13 cellular contexts compared by ENCODE assay signal in genomic region chr10:114337510-114338462, GRCh38.
DNase-seq lines count a peak whose midpoint lies in the region; ATAC-seq and TF ChIP-seq lines count a peak whose summit lies in the region.
"Had no signal": no experiment of that assay in that cellular context is flagged by ENCODE, and none has a peak within 500 bp of the region (broad histone marks: within the 10 kb centered on the region; RNA-seq: fewer than 3 reads in every experiment).

No MANE protein-coding gene starts in this region.

- no peaks in the 10 kb centered on the region for H3K36me3 Mint-ChIP-seq in GM23338 (ENCODE audit: low read depth)
- no peaks in the 10 kb centered on the region for H3K36me3 Mint-ChIP-seq in natural killer cell treated with Interleukin-12 subunit alpha and Interleukin-12 subunit beta and Interleukin-15 and Interleukin-18, amount 100 ng/mL, for 72 hours
- no peaks in the 10 kb centered on the region for H3K36me3 Mint-ChIP-seq in osteocyte (ENCODE audit: unreplicated experiment)

- H3K27ac Mint-ChIP-seq in GM23338 (no peak overlapping the region), osteocyte (ENCODE audit: unreplicated experiment) (no peak overlapping the region)
- peak overlapping the region in 1 of 2 donors; percentile 82 for H3K27ac Mint-ChIP-seq in natural killer cell treated with Interleukin-12 subunit alpha and Interleukin-12 subunit beta and Interleukin-15 and Interleukin-18, amount 100 ng/mL, for 72 hours

- CTCF ChIA-PET in GM10248 (lab: Yijun Ruan, JAX) = interaction anchor here (1.0 to 2.5 kb wide), 3 partner anchors 10 to 50 kb away, joined by 3 to 10 read pairs (median 3); no protein-coding TSS in a partner anchor

- no peaks in the 10 kb centered on the region for H3K79me2 ChIP-seq in GM23338 (replicated peaks; ENCODE audit: insufficient read depth)

- H3K9me3 Mint-ChIP-seq in GM23338 (no peaks in the 10 kb centered on the region), osteocyte (ENCODE audit: unreplicated experiment) (no peaks in the 10 kb centered on the region)
- H3K9me3 Mint-ChIP-seq in natural killer cell treated with Interleukin-12 subunit alpha and Interleukin-12 subunit beta and Interleukin-15 and Interleukin-18, amount 100 ng/mL, for 72 hours = no peaks in the 10 kb centered on the region

- H3K4me1 ChIP-seq in GM23338 (ENCODE audit: insufficient read depth) = peaks cover 13% of the 10 kb centered on the region

- ATAC-seq in GM23338 (peak; percentile 87), HG02588 (IDR thresholded peaks at IDR 0.05; ENCODE audit: unreplicated experiment) (no peak), HG02678 (IDR thresholded peaks at IDR 0.05; ENCODE audit: unreplicated experiment) (no peak)
- peak; percentile 82 to 91 for ATAC-seq in natural killer cell treated with Interleukin-12 subunit alpha and Interleukin-12 subunit beta and Interleukin-15 and Interleukin-18, amount 100 ng/mL, for 72 hours

- H3F3A ChIP-seq in GM23338 (replicated peaks; ENCODE audit: low read depth) = no peaks in the 10 kb centered on the region

- H3K4me1 Mint-ChIP-seq in GM23338 (peaks cover 43% of the 10 kb centered on the region), osteocyte (ENCODE audit: unreplicated experiment) (peaks cover 7% of the 10 kb centered on the region)
- peaks cover 19 to 30% of the 10 kb centered on the region in 2 donors for H3K4me1 Mint-ChIP-seq in natural killer cell treated with Interleukin-12 subunit alpha and Interleukin-12 subunit beta and Interleukin-15 and Interleukin-18, amount 100 ng/mL, for 72 hours (ENCODE audit: low read depth in 2 of 2)

- no peaks in the 10 kb centered on the region for H3K27me3 ChIP-seq in GM23338 (ENCODE audit: insufficient read depth)

- DNase-seq in GM10248 (ENCODE audit: extremely low spot score) (peak; percentile 39), GM23338 (ENCODE audit: low spot score) (peak; percentile 73), astrocyte of the hippocampus (ENCODE audit: low read depth, low spot score) (peak; percentile 58), osteocyte (ENCODE audit: extremely low spot score, unreplicated experiment) (no peak), T-helper 9 cell (no peak)
- peak; percentile 76 for DNase-seq in natural killer cell treated with Interleukin-12 subunit alpha and Interleukin-12 subunit beta and Interleukin-15 and Interleukin-18, amount 100 ng/mL, for 72 hours (ENCODE audit: low spot score)
- DNase-seq: activated CD4-positive, alpha-beta T cell treated with anti-CD3 and anti-CD28 coated beads for 1 hour; erythroblast; MV-4-11; NCI-H510A had no signal

- H3K27me3 Mint-ChIP-seq in GM23338 (ENCODE audit: insufficient read depth, low read depth, poor library complexity) (peaks cover 8% of the 10 kb centered on the region), osteocyte (ENCODE audit: unreplicated experiment) (no peaks in the 10 kb centered on the region)
- peaks cover 5 to 6% of the 10 kb centered on the region in 2 donors for H3K27me3 Mint-ChIP-seq in natural killer cell treated with Interleukin-12 subunit alpha and Interleukin-12 subunit beta and Interleukin-15 and Interleukin-18, amount 100 ng/mL, for 72 hours

- TF ChIP-seq CTCF in GM10248 (IDR thresholded peaks at IDR 0.05; ENCODE audit: control extremely low read depth, extremely low read depth, low read depth, missing control alignments) (no peak), GM23338 (conservative IDR thresholded peaks at IDR 0.05; ENCODE audit: low read depth in 2 of 2) (0 out of 4 replicates have a peak, but pooled peaks have one; percentile 12), osteocyte (IDR thresholded peaks at IDR 0.05) (no peak)

- H3K27ac ChIP-seq in GM23338 (ENCODE audit: low read depth) = no peak overlapping the region
- H3K27ac ChIP-seq: neutrophil had no signal

- peak overlapping the region; percentile 29; the same call in 1 of the 3 replicates for H3K4me3 Mint-ChIP-seq in GM23338
- H3K4me3 Mint-ChIP-seq in natural killer cell treated with Interleukin-12 subunit alpha and Interleukin-12 subunit beta and Interleukin-15 and Interleukin-18, amount 100 ng/mL, for 72 hours = peak overlapping the region; percentile 15
- no peak overlapping the region for H3K4me3 Mint-ChIP-seq in osteocyte (ENCODE audit: unreplicated experiment)

- no peak overlapping the region for H2AFZ ChIP-seq in GM23338

- no peaks in the 10 kb centered on the region for H3K9me2 ChIP-seq in GM23338 (ENCODE audit: insufficient read depth)

- H3K4me3 ChIP-seq in GM23338 = no peak overlapping the region

- H4K20me1 ChIP-seq in GM23338 (replicated peaks; ENCODE audit: insufficient read depth) = no peaks in the 10 kb centered on the region

- no peak overlapping the region for H3K4me2 ChIP-seq in GM23338

- no peaks in the 10 kb centered on the region for H3K36me3 ChIP-seq in GM23338 (ENCODE audit: insufficient read depth)
- H3K36me3 ChIP-seq: neutrophil had no signal

- POLR2A ChIA-PET in GM10248 (lab: Yijun Ruan, JAX) = no interaction called here

TF ChIP-seq in GM23338, 12 proteins besides CTCF, POLR2A, EP300 and RAD21:
- TF ChIP-seq EZH2phosphoT487 (IDR thresholded peaks at IDR 0.05; ENCODE audit: unreplicated experiment) (no peak), ZNF114 (CRISPR knock-in tag; IDR thresholded peaks at IDR 0.05) (no peak), STAT1 (IDR thresholded peaks at IDR 0.05; ENCODE audit: unreplicated experiment) (no peak), ZNF462 (CRISPR knock-in tag; IDR thresholded peaks at IDR 0.05) (peak; percentile 55; the same call in 1 of the 2 replicates)

Comparison
In these comparisons a context has a peak if more than half of its experiments do, and no peak if none do; other contexts are left out.
1. DNase-seq: peak in GM10248 (single experiment), GM23338 (single experiment), astrocyte of the hippocampus (single experiment) and natural killer cell treated with Interleukin-12 subunit alpha and Interleukin-12 subunit beta and Interleukin-15 and Interleukin-18, amount 100 ng/mL, for 72 hours (single experiment); none in osteocyte (single experiment) and T-helper 9 cell (single experiment).
2. CTCF ChIP-seq: peak in GM23338 (2 of 2); none in GM10248 (single experiment) and osteocyte (single experiment).
3. ATAC-seq: peak in GM23338 (single experiment) and natural killer cell treated with Interleukin-12 subunit alpha and Interleukin-12 subunit beta and Interleukin-15 and Interleukin-18, amount 100 ng/mL, for 72 hours (2 of 2); none in HG02588 (single experiment) and HG02678 (single experiment).